9 cellular contexts compared by ENCODE assay signal in the genomic region with DNA sequence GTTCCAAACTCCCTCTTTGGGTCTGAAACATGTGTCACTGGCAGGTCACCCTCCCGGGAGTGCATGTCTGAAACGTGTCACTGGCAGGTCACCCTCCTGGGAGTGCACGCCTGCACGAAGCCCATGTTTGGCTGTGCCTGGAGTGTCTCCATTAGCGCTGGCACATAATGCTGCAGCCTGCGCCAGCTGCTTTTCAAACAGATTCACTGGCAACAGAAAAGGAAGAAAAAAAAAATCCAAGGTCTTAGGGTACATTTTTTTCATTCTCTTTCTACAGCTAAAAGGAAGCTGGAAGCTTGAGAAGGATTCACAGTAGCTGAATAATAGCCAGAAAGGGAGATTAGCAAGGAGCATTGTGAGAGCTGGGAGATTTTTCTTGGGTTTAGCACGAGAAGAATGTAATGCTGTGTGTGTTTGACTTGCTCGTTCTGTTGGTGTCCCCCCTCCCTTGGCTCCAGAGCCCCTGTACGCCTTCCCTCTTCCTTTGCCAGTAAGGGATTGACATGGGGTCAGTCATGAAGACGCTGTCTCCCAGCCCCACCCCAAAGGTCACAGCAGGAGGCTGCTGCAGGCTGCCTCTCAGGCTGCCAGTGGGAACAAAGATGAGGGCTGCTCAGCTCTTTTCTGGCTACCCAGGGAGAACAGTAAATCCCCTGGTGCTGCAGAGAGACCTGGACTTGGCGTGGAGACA. TPM values are rescaled to one million over a fixed set of nuclear protein-coding genes. Genes with fewer than 3 reads are reported as not detected.
DNase-seq lines count a peak whose midpoint lies in the region; ATAC-seq, FAIRE-seq and TF ChIP-seq lines count a peak whose summit lies in the region.
"Had no signal": no experiment of that assay in that cellular context is flagged by ENCODE, and none has a peak within 500 bp of the region (broad histone marks: within the 10 kb centered on the region; RNA-seq: fewer than 3 reads in every experiment).

No MANE protein-coding gene starts in this region.

- H3K9me3 ChIP-seq in vagina = no peaks in the 10 kb centered on the region

- ATAC-seq in GM21381 (IDR thresholded peaks at IDR 0.05; ENCODE audit: unreplicated experiment) (no peak), HG02970 (IDR thresholded peaks at IDR 0.05; ENCODE audit: low FRiP score, unreplicated experiment) (no peak)
- ATAC-seq: Panc1 had no signal

- H3K36me3 ChIP-seq in vagina = no peaks in the 10 kb centered on the region

- intact Hi-C loops in vagina (cut with DNase I) = no loop called here

- no peak for TF ChIP-seq POLR2A in vagina (IDR thresholded peaks at IDR 0.05)

- H3K4me3 ChIP-seq in vagina = peak overlapping the region; percentile 2 to 25

- TF ChIP-seq CTCF in vagina (IDR thresholded peaks at IDR 0.05) = no peak

- H3K4me1 ChIP-seq in vagina = peaks cover 32% of the 10 kb centered on the region

- H3K27ac ChIP-seq in vagina = peak overlapping the region; percentile 66

- no peaks in the 10 kb centered on the region for H3K27me3 ChIP-seq in vagina

- DNase-seq in NCI-H2196 (lab: John Stamatoyannopoulos, UW; ENCODE audit: unreplicated experiment) (peak; percentile 3), NCI-H2196 treated with DMSO at 0.1 percent for 48 hours (lab: John Stamatoyannopoulos, UW; ENCODE audit: unreplicated experiment) (no peak), middle frontal gyrus (ENCODE audit: extremely low spot score, low spot score) (peak; percentile 13), vagina (ENCODE audit: extremely low spot score in 2 of 2) (no peak), NK-92 (lab: John Stamatoyannopoulos, UW; ENCODE audit: unreplicated experiment) (no peak)

- FAIRE-seq in endometrium (lab: Jason Lieb, UNC) = peak; percentile 73

RNA-seq across cellular contexts. Expression of gene TLR3, which starts 39.1 kb away (rescaled TPM):
- 10.6 TPM for total RNA-seq in vagina

Comparison
In these comparisons a context has a peak if more than half of its experiments do, and no peak if none do; other contexts are left out.
1. DNase-seq: peak in NCI-H2196 (single experiment) and middle frontal gyrus (single experiment); none in NCI-H2196 treated with DMSO at 0.1 percent for 48 hours (single experiment), vagina (0 of 2) and NK-92 (single experiment).